23 cellular contexts compared by ENCODE assay signal in the genomic region with DNA sequence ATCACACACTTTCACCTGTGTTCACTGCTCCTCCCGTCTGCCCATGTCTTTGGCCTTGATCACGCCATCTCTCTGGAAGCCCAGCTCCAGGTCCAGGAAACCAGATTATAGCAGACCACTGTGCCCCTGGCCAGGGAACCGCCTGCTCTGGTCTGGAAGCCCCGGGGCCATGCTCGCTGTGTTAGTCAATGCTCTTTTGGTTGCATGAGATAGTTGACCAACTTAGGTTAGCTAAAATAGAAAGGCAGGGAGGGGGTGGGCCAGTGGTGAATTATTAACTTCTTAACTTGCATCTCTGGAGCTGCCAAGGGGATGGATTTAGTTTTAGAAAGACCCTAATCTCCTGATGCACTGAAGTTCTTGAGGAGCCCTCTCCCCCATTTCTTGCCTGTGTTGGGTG.
"Had no signal": no experiment of that assay in that cellular context is flagged by ENCODE, and none has a peak within 500 bp of the region (broad histone marks: within the 10 kb centered on the region; RNA-seq: fewer than 3 reads in every experiment).

No MANE protein-coding gene starts in this region.

- H3K27ac ChIP-seq: colonic mucosa, lower lobe of right lung had no signal

- H3K9me3 ChIP-seq: colonic mucosa, heart right ventricle, lower lobe of right lung, mucosa of descending colon, transverse colon, uterus had no signal

- ATAC-seq: activated T-cell treated with anti-CD3 and anti-CD28 coated beads, Interleukin-2, amount 50 U/mL, for 72 hours; effector memory CD8-positive, alpha-beta T cell; esophagus mucosa; left colon; mucosa of descending colon; T-helper 17 cell had no signal

- H3K27me3 Mint-ChIP-seq: activated naive CD8-positive, alpha-beta T cell treated with anti-CD3 and anti-CD28 coated beads, Interleukin-2, amount 10 ng/mL, durations not matched to agents 7 days and 5 days; effector memory CD8-positive, alpha-beta T cell; progenitor cell of endocrine pancreas; stimulated activated naive CD8-positive, alpha-beta T cell treated with anti-CD3 and anti-CD28 coated beads, Interleukin-15, Interleukin-2, amounts not matched to agents 100 ng/mL and 50 ng/mL, for 24 hours; T-helper 17 cell had no signal

- H3K36me3 ChIP-seq: colonic mucosa, lower lobe of right lung, transverse colon, uterus had no signal

- H3K27ac Mint-ChIP-seq: activated naive CD4-positive, alpha-beta T cell treated with anti-CD3 and anti-CD28 coated beads for 36 hours; activated naive CD8-positive, alpha-beta T cell treated with anti-CD3 and anti-CD28 coated beads, Interleukin-2, amount 10 ng/mL, durations not matched to agents 7 days and 5 days; activated T-cell treated with anti-CD3 and anti-CD28 coated beads, Interleukin-2, amount 50 U/mL, for 72 hours; effector memory CD8-positive, alpha-beta T cell; stimulated activated naive CD8-positive, alpha-beta T cell treated with anti-CD3 and anti-CD28 coated beads, Interleukin-15, Interleukin-2, amounts not matched to agents 100 ng/mL and 50 ng/mL, for 24 hours; T-helper 17 cell had no signal

- DNase-seq: activated CD4-positive, alpha-beta T cell treated with anti-CD3 and anti-CD28 coated beads for 4 hours; activated CD4-positive, alpha-beta T cell treated with anti-CD3 and anti-CD28 coated beads, Interleukin-2, amount 50 U/mL, for 48 hours; activated CD4-positive, CD25-positive, alpha-beta regulatory T cell; activated effector memory CD4-positive, alpha-beta T cell treated with Interleukin-2 at 50 U/mL for 16 hours; activated naive CD4-positive, alpha-beta T cell treated with anti-CD3 and anti-CD28 coated beads for 36 hours; activated naive CD8-positive, alpha-beta T cell treated with anti-CD3 and anti-CD28 coated beads, Interleukin-2, amount 10 ng/mL, durations not matched to agents 7 days and 5 days; activated T-cell treated with anti-CD3 and anti-CD28 coated beads, Interleukin-2, amount 50 U/mL, for 72 hours; amniotic stem cell; colonic mucosa; dorsolateral prefrontal cortex; effector memory CD8-positive, alpha-beta T cell; heart right ventricle; left colon; lower lobe of right lung; mucosa of descending colon; naive B cell; stimulated activated CD4-positive, alpha-beta T cell treated with anti-CD3 and anti-CD28 coated beads, Interleukin-12 subunit alpha, Interleukin-12 subunit beta, amount 100 ng/mL, for 4 hours; T-helper 17 cell; transverse colon had no signal

- H3K4me3 ChIP-seq: colonic mucosa, dorsolateral prefrontal cortex, heart right ventricle, lower lobe of right lung, mucosa of descending colon, transverse colon, uterus had no signal

- H3K4me3 Mint-ChIP-seq: activated naive CD4-positive, alpha-beta T cell treated with anti-CD3 and anti-CD28 coated beads for 36 hours; activated naive CD8-positive, alpha-beta T cell treated with anti-CD3 and anti-CD28 coated beads, Interleukin-2, amount 10 ng/mL, durations not matched to agents 7 days and 5 days; activated T-cell treated with anti-CD3 and anti-CD28 coated beads, Interleukin-2, amount 50 U/mL, for 72 hours; effector memory CD8-positive, alpha-beta T cell; stimulated activated naive CD8-positive, alpha-beta T cell treated with anti-CD3 and anti-CD28 coated beads, Interleukin-15, Interleukin-2, amounts not matched to agents 100 ng/mL and 50 ng/mL, for 24 hours; T-helper 17 cell had no signal

- H3K27me3 ChIP-seq: colonic mucosa, dorsolateral prefrontal cortex, heart right ventricle, transverse colon, uterus had no signal

- H3K4me1 Mint-ChIP-seq: activated naive CD8-positive, alpha-beta T cell treated with anti-CD3 and anti-CD28 coated beads, Interleukin-2, amount 10 ng/mL, durations not matched to agents 7 days and 5 days; naive B cell had no signal

- H3K4me1 ChIP-seq: colonic mucosa had no signal

- H3K36me3 Mint-ChIP-seq: activated naive CD8-positive, alpha-beta T cell treated with anti-CD3 and anti-CD28 coated beads, Interleukin-2, amount 10 ng/mL, durations not matched to agents 7 days and 5 days; naive B cell had no signal

- H3K9me3 Mint-ChIP-seq: activated naive CD4-positive, alpha-beta T cell treated with anti-CD3 and anti-CD28 coated beads for 36 hours; activated naive CD8-positive, alpha-beta T cell treated with anti-CD3 and anti-CD28 coated beads, Interleukin-2, amount 10 ng/mL, durations not matched to agents 7 days and 5 days; activated T-cell treated with anti-CD3 and anti-CD28 coated beads, Interleukin-2, amount 50 U/mL, for 72 hours; effector memory CD8-positive, alpha-beta T cell; naive B cell; stimulated activated naive CD8-positive, alpha-beta T cell treated with anti-CD3 and anti-CD28 coated beads, Interleukin-15, Interleukin-2, amounts not matched to agents 100 ng/mL and 50 ng/mL, for 24 hours had no signal
